ENCODE assay signal across 8 cellular contexts in the genomic region with DNA sequence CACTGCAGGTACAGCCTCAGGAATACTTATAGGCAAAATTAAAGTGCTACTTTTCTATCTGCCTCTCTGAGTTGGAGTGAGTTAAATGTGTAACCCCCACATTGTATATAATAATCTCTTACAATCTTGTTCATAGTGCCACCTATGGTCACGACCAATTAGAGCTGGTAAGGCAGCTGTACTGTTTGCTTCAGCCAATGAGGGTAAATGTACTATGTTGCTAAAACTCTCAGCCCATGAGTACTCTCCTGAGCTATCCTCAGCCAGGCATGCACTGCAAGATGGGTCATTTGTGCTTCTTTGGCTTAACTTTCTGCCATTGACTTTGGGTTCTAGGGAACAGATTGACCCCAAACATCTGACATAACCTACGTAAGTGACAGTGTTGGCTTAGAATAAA. TPM values are rescaled to one million over a fixed set of nuclear protein-coding genes. Genes with fewer than 3 reads are reported as not detected.
DNase-seq lines count a peak whose midpoint lies in the region; ATAC-seq and TF ChIP-seq lines count a peak whose summit lies in the region.

No MANE protein-coding gene starts in this region.

- DNase-seq in NCI-H146 (lab: John Stamatoyannopoulos, UW) (peak; percentile 7), NCI-H146 treated with DMSO at 0.1 percent for 48 hours (lab: John Stamatoyannopoulos, UW; ENCODE audit: unreplicated experiment) (no peak), germinal center (ENCODE audit: low spot score) (peak; percentile 94), omental fat pad (ENCODE audit: low spot score) (no peak)
- no peak for DNase-seq in stimulated activated CD4-positive, alpha-beta T cell treated with anti-CD3 and anti-CD28 coated beads, Interleukin-15, amount 100 ng/mL, for 24 hours

- TF ChIP-seq CTCF in omental fat pad (IDR thresholded peaks at IDR 0.05) = no peak

- peak; percentile 48; the same call in 1 of the 2 replicates for TF ChIP-seq POLR2A in Raji (IDR thresholded peaks at IDR 0.05; ENCODE audit: insufficient read depth, low read depth, low read length)

- peak; percentile 93 for ATAC-seq in GM19467 (IDR thresholded peaks at IDR 0.05; ENCODE audit: unreplicated experiment)
- peak; percentile 95 for ATAC-seq in HG03457 (IDR thresholded peaks at IDR 0.05; ENCODE audit: unreplicated experiment)
- ATAC-seq in omental fat pad (ENCODE audit: low FRiP score) = no peak

RNA-seq across cellular contexts. Expression of gene MDM2, which starts 15.0 kb away (rescaled TPM):
- total RNA-seq in omental fat pad = 10 to 100 TPM; 44.3 to 84.2 (median 70.1) TPM

RNA-seq across cellular contexts. Expression of gene SLC35E3, which starts 47.0 kb away (rescaled TPM):
- total RNA-seq in omental fat pad = 1 to 10 TPM; 2.8 to 6.9 (median 3.7) TPM

Comparison
In these comparisons a context has a peak if more than half of its experiments do, and no peak if none do; other contexts are left out.
1. DNase-seq: peak in NCI-H146 (single experiment) and germinal center (single experiment); none in NCI-H146 treated with DMSO at 0.1 percent for 48 hours (single experiment), stimulated activated CD4-positive, alpha-beta T cell treated with anti-CD3 and anti-CD28 coated beads, Interleukin-15, amount 100 ng/mL, for 24 hours (single experiment) and omental fat pad (single experiment).